Comparison of ENCODE assay signal across 8 cellular contexts in genomic region chr1:25544243-25544764, GRCh38. TPM values are rescaled to one million over a fixed set of nuclear protein-coding genes. Genes with fewer than 3 reads are reported as not detected.
DNase-seq lines count a peak whose midpoint lies in the region; TF ChIP-seq lines count a peak whose summit lies in the region.

No MANE protein-coding gene starts in this region.

- peak overlapping the region; percentile 86 to 96 (median 93) for H3K4me3 Mint-ChIP-seq in CD4-positive, alpha-beta memory T cell
- H3K4me3 Mint-ChIP-seq in nephron = peak overlapping the region; percentile 83 to 85 (median 84)

- peak in 1 of 5 donors; percentile 37 for DNase-seq in CD4-positive, alpha-beta memory T cell
- peak; percentile 67 for DNase-seq in NCI-H2107 treated with DMSO at 0.1 percent for 48 hours (lab: John Stamatoyannopoulos, UW; ENCODE audit: unreplicated experiment)
- DNase-seq in coronary artery (ENCODE audit: low spot score) = no peak
- no peak for DNase-seq in EL
- no peak for DNase-seq in SIG-M5 (lab: John Stamatoyannopoulos, UW)
- no peak for DNase-seq in activated gamma-delta T cell (lab: John Stamatoyannopoulos, UW)
- no peak for DNase-seq in inferior parietal cortex (ENCODE audit: extremely low spot score)

- peaks cover 47% of the 10 kb centered on the region for H3K4me1 ChIP-seq in CD4-positive, alpha-beta memory T cell (ENCODE audit: insufficient read depth, low read length)

- CTCF ChIA-PET in CD4-positive, alpha-beta memory T cell (lab: Charles Lee; ENCODE audit: partially characterized antibody) = interaction anchor here (1.8 kb wide), 1 partner anchor 28 kb away, joined by 6 read pairs; no protein-coding TSS in a partner anchor

- no peaks in the 10 kb centered on the region for H3K9me3 ChIP-seq in CD4-positive, alpha-beta memory T cell (ENCODE audit: control insufficient read depth in 1 of 2, low read length in 2 of 2)

- no peaks in the 10 kb centered on the region for H3K9me3 Mint-ChIP-seq in CD4-positive, alpha-beta memory T cell
- H3K9me3 Mint-ChIP-seq in nephron = no peaks in the 10 kb centered on the region

- H3K27ac ChIP-seq in CD4-positive, alpha-beta memory T cell (ENCODE audit: low read depth, low read length) = peak overlapping the region; percentile 68
- H3K27ac ChIP-seq in coronary artery = peak overlapping the region; percentile 91 to 92

- POLR2A ChIA-PET in CD4-positive, alpha-beta memory T cell (lab: Charles Lee; ENCODE audit: partially characterized antibody) = interaction anchor here (1.2 to 24.3 kb wide), 6 partner anchors 10 to 276 kb away, joined by 3 to 615 read pairs (median 5); partner anchors contain the start of genes MTFR1L and SELENON

- H3K4me3 ChIP-seq in CD4-positive, alpha-beta memory T cell (ENCODE audit: low read length in 2 of 2) = peak overlapping the region; percentile 58 to 61
- H3K4me3 ChIP-seq in coronary artery = peak overlapping the region; percentile 79

- intact Hi-C loops in CD4-positive, alpha-beta memory T cell (cut with micrococcal nuclease) = loop anchor here (1.0 to 5.0 kb wide), 2 partner anchors 18 to 73 kb away; partner anchors contain the start of gene MAN1C1

- H3K36me3 ChIP-seq in CD4-positive, alpha-beta memory T cell (ENCODE audit: insufficient read depth, low read length) = no peaks in the 10 kb centered on the region

- H3K27me3 ChIP-seq in CD4-positive, alpha-beta memory T cell (ENCODE audit: insufficient read depth, low read length) = no peaks in the 10 kb centered on the region

- H3K27me3 Mint-ChIP-seq in CD4-positive, alpha-beta memory T cell = no peaks in the 10 kb centered on the region
- peaks cover 10% of the 10 kb centered on the region for H3K27me3 Mint-ChIP-seq in nephron (ENCODE audit: low read depth)

- H3K4me1 Mint-ChIP-seq in CD4-positive, alpha-beta memory T cell = peaks cover 33 to 54% (median 48%) of the 10 kb centered on the region in 4 donors
- H3K4me1 Mint-ChIP-seq in nephron = peaks cover 16% of the 10 kb centered on the region

- peaks cover 0 to 13% of the 10 kb centered on the region in 2 donors for H3K36me3 Mint-ChIP-seq in CD4-positive, alpha-beta memory T cell
- H3K36me3 Mint-ChIP-seq in nephron (ENCODE audit: low read depth) = no peaks in the 10 kb centered on the region

- peak overlapping the region; percentile 75 to 91 (median 88) for H3K27ac Mint-ChIP-seq in CD4-positive, alpha-beta memory T cell
- no peak overlapping the region for H3K27ac Mint-ChIP-seq in nephron

- TF ChIP-seq CTCF in coronary artery (IDR thresholded peaks at IDR 0.05) (no peak), nephron (IDR thresholded peaks at IDR 0.05; ENCODE audit: unreplicated experiment in 3 of 3) (no peak)

RNA-seq across cellular contexts. Expression of gene LDLRAP1, which starts 0.9 kb away (rescaled TPM):
- total RNA-seq in CD4-positive, alpha-beta memory T cell = 100 to 1,000 TPM; 201 to 210 TPM
- 100 to 1,000 TPM; 233 to 306 TPM for polyA plus RNA-seq in CD4-positive, alpha-beta memory T cell

Comparison
In these comparisons a context has a peak if more than half of its experiments do, and no peak if none do; other contexts are left out.
1. H3K27ac Mint-ChIP-seq: peak in CD4-positive, alpha-beta memory T cell (7 of 7); none in nephron (0 of 3).